In the genomic region with DNA sequence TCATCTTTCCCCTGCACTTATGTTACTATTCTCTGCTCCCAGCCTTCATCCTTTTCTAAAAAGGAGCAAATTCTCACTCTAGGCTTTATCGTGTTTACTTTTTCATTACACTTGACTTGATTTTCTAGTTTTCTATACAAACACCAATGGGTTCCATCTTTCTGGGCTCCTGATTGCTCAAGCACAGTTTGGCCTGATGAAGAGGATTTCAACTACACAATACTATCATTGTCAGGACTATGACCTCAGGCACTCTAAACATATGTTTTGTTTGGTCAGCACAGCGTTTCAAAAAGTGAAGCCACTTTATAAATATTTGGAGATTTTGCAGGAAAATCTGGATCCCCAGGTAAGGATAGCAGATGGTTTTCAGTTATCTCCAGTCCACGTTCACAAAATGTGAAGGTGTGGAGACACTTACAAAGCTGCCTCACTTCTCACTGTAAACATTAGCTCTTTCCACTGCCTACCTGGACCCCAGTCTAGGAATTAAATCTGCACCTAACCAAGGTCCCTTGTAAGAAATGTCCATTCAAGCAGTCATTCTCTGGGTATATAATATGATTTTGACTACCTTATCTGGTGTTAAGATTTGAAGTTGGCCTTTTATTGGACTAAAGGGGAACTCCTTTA, we compare ENCODE assay signal across 1 cellular context.
A peak's percentile ranks its signal among the peaks of the same experiment; 100 is the strongest.
TF ChIP-seq lines count a peak whose summit lies in the region.

No MANE protein-coding gene starts in this region.

TF ChIP-seq in HepG2, 621 proteins besides CTCF, POLR2A, EP300 and RAD21 (continued from another document):
- no peak for TF ChIP-seq NFYB (CRISPR knock-in tag; IDR thresholded peaks at IDR 0.05)
- TF ChIP-seq SAP130 (CRISPR knock-in tag; IDR thresholded peaks at IDR 0.05; ENCODE audit: low read depth), result 0 out of 2 replicates have a peak, but pooled peaks have one; percentile 34
- TF ChIP-seq TBX2 (CRISPR knock-in tag; IDR thresholded peaks at IDR 0.05; ENCODE audit: borderline replicate concordance), result 0 out of 2 replicates have a peak, but pooled peaks have one; percentile 48
- no peak for TF ChIP-seq HNRNPH1 (optimal IDR thresholded peaks at IDR 0.05; ENCODE audit: low read depth, low read length)
- no peak for TF ChIP-seq REPIN1 (CRISPR knock-in tag; IDR thresholded peaks at IDR 0.05; ENCODE audit: borderline replicate concordance, low read depth)
- TF ChIP-seq PAF1 (CRISPR knock-in tag; IDR thresholded peaks at IDR 0.05), result no peak
- TF ChIP-seq ZNF792 (CRISPR knock-in tag; IDR thresholded peaks at IDR 0.05), result no peak
- peak; percentile 61; the same call in 1 of the 2 replicates for TF ChIP-seq NR2F2 (IDR thresholded peaks at IDR 0.05; ENCODE audit: borderline replicate concordance, low read depth)
- peak; percentile 67 for TF ChIP-seq CEBPB (IDR thresholded peaks at IDR 0.05; ENCODE audit: borderline replicate concordance, low read depth, low read length)
- TF ChIP-seq FOXP1 (IDR thresholded peaks at IDR 0.05), result no peak
- peak; percentile 37; the same call in 1 of the 2 replicates for TF ChIP-seq FOXP1 (CRISPR knock-in tag; IDR thresholded peaks at IDR 0.05)
- TF ChIP-seq ZSCAN22 (CRISPR knock-in tag; IDR thresholded peaks at IDR 0.05), result no peak
- no peak for TF ChIP-seq RNF2 (conservative IDR thresholded peaks at IDR 0.05; ENCODE audit: low read depth)
- TF ChIP-seq SALL1 (CRISPR knock-in tag; IDR thresholded peaks at IDR 0.05), result peak; percentile 19; the same call in 1 of the 2 replicates
- TF ChIP-seq, protein P1, sequence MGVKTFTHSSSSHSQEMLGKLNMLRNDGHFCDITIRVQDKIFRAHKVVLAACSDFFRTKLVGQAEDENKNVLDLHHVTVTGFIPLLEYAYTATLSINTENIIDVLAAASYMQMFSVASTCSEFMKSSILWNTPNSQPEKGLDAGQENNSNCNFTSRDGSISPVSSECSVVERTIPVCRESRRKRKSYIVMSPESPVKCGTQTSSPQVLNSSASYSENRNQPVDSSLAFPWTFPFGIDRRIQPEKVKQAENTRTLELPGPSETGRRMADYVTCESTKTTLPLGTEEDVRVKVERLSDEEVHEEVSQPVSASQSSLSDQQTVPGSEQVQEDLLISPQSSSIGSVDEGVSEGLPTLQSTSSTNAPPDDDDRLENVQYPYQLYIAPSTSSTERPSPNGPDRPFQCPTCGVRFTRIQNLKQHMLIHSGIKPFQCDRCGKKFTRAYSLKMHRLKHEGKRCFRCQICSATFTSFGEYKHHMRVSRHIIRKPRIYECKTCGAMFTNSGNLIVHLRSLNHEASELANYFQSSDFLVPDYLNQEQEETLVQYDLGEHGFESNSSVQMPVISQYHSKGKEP (CRISPR knock-in tag; IDR thresholded peaks at IDR 0.05), result no peak
- peak; percentile 28; the same call in 1 of the 2 replicates for TF ChIP-seq HDAC2 (CRISPR knock-in tag; IDR thresholded peaks at IDR 0.05)
- TF ChIP-seq AGO1 (IDR thresholded peaks at IDR 0.05; ENCODE audit: low read depth, low read length, poor library complexity, severe bottlenecking), result no peak
- TF ChIP-seq, protein P2, sequence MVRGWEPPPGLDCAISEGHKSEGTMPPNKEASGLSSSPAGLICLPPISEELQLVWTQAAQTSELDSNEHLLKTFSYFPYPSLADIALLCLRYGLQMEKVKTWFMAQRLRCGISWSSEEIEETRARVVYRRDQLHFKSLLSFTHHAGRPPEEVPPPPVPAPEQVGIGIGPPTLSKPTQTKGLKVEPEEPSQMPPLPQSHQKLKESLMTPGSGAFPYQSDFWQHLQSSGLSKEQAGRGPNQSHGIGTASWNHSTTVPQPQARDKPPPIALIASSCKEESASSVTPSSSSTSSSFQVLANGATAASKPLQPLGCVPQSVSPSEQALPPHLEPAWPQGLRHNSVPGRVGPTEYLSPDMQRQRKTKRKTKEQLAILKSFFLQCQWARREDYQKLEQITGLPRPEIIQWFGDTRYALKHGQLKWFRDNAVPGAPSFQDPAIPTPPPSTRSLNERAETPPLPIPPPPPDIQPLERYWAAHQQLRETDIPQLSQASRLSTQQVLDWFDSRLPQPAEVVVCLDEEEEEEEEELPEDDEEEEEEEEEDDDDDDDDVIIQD (CRISPR knock-in tag; IDR thresholded peaks at IDR 0.05; ENCODE audit: low read depth), result peak; percentile 64; the same call in 1 of the 2 replicates
- TF ChIP-seq, protein P3, sequence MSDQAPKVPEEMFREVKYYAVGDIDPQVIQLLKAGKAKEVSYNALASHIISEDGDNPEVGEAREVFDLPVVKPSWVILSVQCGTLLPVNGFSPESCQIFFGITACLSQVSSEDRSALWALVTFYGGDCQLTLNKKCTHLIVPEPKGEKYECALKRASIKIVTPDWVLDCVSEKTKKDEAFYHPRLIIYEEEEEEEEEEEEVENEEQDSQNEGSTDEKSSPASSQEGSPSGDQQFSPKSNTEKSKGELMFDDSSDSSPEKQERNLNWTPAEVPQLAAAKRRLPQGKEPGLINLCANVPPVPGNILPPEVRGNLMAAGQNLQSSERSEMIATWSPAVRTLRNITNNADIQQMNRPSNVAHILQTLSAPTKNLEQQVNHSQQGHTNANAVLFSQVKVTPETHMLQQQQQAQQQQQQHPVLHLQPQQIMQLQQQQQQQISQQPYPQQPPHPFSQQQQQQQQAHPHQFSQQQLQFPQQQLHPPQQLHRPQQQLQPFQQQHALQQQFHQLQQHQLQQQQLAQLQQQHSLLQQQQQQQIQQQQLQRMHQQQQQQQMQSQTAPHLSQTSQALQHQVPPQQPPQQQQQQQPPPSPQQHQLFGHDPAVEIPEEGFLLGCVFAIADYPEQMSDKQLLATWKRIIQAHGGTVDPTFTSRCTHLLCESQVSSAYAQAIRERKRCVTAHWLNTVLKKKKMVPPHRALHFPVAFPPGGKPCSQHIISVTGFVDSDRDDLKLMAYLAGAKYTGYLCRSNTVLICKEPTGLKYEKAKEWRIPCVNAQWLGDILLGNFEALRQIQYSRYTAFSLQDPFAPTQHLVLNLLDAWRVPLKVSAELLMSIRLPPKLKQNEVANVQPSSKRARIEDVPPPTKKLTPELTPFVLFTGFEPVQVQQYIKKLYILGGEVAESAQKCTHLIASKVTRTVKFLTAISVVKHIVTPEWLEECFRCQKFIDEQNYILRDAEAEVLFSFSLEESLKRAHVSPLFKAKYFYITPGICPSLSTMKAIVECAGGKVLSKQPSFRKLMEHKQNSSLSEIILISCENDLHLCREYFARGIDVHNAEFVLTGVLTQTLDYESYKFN (CRISPR knock-in tag; conservative IDR thresholded peaks at IDR 0.05), result peak; percentile 61
- TF ChIP-seq FOXC1 (CRISPR knock-in tag; IDR thresholded peaks at IDR 0.05; ENCODE audit: borderline replicate concordance), result no peak
- peak; percentile 10; the same call in 1 of the 2 replicates for TF ChIP-seq ATF7 (IDR thresholded peaks at IDR 0.05)
- no peak for TF ChIP-seq ATF7 (CRISPR knock-in tag; IDR thresholded peaks at IDR 0.05)
- TF ChIP-seq NR2F6 (IDR thresholded peaks at IDR 0.05), result peak; percentile 51
- no peak; the same call in 1 of the 2 replicates for TF ChIP-seq NR2F6 (CRISPR knock-in tag; IDR thresholded peaks at IDR 0.05)
- TF ChIP-seq MAFF (IDR thresholded peaks at IDR 0.05; ENCODE audit: low read depth, low read length), result 0 out of 2 replicates have a peak, but pooled peaks have one; percentile 13
- TF ChIP-seq CEBPG (CRISPR knock-in tag; IDR thresholded peaks at IDR 0.05), result peak; percentile 87
- no peak for TF ChIP-seq SOX13 (IDR thresholded peaks at IDR 0.05)
- peak in 1 of 2 experiments; percentile 84; a peak in 2 of 4 replicates for TF ChIP-seq SOX13 (CRISPR knock-in tag; conservative IDR thresholded peaks at IDR 0.05 in 1 of 2, IDR thresholded peaks at IDR 0.05 in 1 of 2)
- TF ChIP-seq PITX1 (CRISPR knock-in tag; IDR thresholded peaks at IDR 0.05), result peak; percentile 39; the same call in 1 of the 2 replicates
- no peak for TF ChIP-seq ZBTB7A (CRISPR knock-in tag; IDR thresholded peaks at IDR 0.05)
- TF ChIP-seq, protein P4, sequence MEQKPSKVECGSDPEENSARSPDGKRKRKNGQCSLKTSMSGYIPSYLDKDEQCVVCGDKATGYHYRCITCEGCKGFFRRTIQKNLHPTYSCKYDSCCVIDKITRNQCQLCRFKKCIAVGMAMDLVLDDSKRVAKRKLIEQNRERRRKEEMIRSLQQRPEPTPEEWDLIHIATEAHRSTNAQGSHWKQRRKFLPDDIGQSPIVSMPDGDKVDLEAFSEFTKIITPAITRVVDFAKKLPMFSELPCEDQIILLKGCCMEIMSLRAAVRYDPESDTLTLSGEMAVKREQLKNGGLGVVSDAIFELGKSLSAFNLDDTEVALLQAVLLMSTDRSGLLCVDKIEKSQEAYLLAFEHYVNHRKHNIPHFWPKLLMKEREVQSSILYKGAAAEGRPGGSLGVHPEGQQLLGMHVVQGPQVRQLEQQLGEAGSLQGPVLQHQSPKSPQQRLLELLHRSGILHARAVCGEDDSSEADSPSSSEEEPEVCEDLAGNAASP (CRISPR knock-in tag; IDR thresholded peaks at IDR 0.05; ENCODE audit: borderline replicate concordance), result 0 out of 2 replicates have a peak, but pooled peaks have one; percentile 36
- TF ChIP-seq ATRX (CRISPR knock-in tag; IDR thresholded peaks at IDR 0.05; ENCODE audit: borderline replicate concordance), result no peak
- TF ChIP-seq ISL2 (CRISPR knock-in tag; IDR thresholded peaks at IDR 0.05), result peak; percentile 58
- no peak for TF ChIP-seq FOXK2 (IDR thresholded peaks at IDR 0.05)
- peak; percentile 87 for TF ChIP-seq ZNF775 (CRISPR knock-in tag; IDR thresholded peaks at IDR 0.05; ENCODE audit: borderline replicate concordance)
- peak; percentile 55 for TF ChIP-seq BCL6 (CRISPR knock-in tag; IDR thresholded peaks at IDR 0.05)
- TF ChIP-seq, protein P5, sequence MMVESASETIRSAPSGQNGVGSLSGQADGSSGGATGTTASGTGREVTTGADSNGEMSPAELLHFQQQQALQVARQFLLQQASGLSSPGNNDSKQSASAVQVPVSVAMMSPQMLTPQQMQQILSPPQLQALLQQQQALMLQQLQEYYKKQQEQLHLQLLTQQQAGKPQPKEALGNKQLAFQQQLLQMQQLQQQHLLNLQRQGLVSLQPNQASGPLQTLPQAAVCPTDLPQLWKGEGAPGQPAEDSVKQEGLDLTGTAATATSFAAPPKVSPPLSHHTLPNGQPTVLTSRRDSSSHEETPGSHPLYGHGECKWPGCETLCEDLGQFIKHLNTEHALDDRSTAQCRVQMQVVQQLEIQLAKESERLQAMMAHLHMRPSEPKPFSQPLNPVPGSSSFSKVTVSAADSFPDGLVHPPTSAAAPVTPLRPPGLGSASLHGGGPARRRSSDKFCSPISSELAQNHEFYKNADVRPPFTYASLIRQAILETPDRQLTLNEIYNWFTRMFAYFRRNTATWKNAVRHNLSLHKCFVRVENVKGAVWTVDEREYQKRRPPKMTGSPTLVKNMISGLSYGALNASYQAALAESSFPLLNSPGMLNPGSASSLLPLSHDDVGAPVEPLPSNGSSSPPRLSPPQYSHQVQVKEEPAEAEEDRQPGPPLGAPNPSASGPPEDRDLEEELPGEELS (CRISPR knock-in tag; IDR thresholded peaks at IDR 0.05), result peak; percentile 41; the same call in 1 of the 2 replicates
- 0 out of 2 replicates have a peak, but pooled peaks have one; percentile 19 for TF ChIP-seq LCORL (IDR thresholded peaks at IDR 0.05)
- no peak for TF ChIP-seq LCORL (CRISPR knock-in tag; IDR thresholded peaks at IDR 0.05)
- no peak for TF ChIP-seq MBD4 (IDR thresholded peaks at IDR 0.05; ENCODE audit: borderline replicate concordance, low read length)
- 0 out of 2 replicates have a peak, but pooled peaks have one; percentile 36 for TF ChIP-seq ATF1 (CRISPR knock-in tag; IDR thresholded peaks at IDR 0.05)
- TF ChIP-seq KDM2A (CRISPR knock-in tag; IDR thresholded peaks at IDR 0.05; ENCODE audit: borderline replicate concordance, low read depth), result no peak
- TF ChIP-seq ZNF225 (CRISPR knock-in tag; IDR thresholded peaks at IDR 0.05), result no peak
- no peak for TF ChIP-seq MIER2 (CRISPR knock-in tag; IDR thresholded peaks at IDR 0.05)
- TF ChIP-seq ZNF317 (CRISPR knock-in tag; IDR thresholded peaks at IDR 0.05), result no peak
- TF ChIP-seq, protein P6, sequence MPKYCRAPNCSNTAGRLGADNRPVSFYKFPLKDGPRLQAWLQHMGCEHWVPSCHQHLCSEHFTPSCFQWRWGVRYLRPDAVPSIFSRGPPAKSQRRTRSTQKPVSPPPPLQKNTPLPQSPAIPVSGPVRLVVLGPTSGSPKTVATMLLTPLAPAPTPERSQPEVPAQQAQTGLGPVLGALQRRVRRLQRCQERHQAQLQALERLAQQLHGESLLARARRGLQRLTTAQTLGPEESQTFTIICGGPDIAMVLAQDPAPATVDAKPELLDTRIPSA (CRISPR knock-in tag; IDR thresholded peaks at IDR 0.05; ENCODE audit: borderline replicate concordance), result no peak
